In genomic region chr4:168666531-168666930, GRCh38 we compare ENCODE assay signal across 1 cellular context.
A peak's percentile ranks its signal among the peaks of the same experiment; 100 is the strongest.
TF ChIP-seq lines count a peak whose summit lies in the region.

No MANE protein-coding gene starts in this region.

TF ChIP-seq in HEK293, 187 proteins besides CTCF, POLR2A, EP300 and RAD21 (continued from another document):
- TF ChIP-seq ZNF692 (tag by site-specific recombination; IDR thresholded peaks at IDR 0.05) = peak; percentile 14; the same call in 1 of the 2 replicates
- no peak for TF ChIP-seq SCRT1 (tag by site-specific recombination; IDR thresholded peaks at IDR 0.05; ENCODE audit: borderline replicate concordance)
- no peak for TF ChIP-seq ATF2 (tag by site-specific recombination; IDR thresholded peaks at IDR 0.05; ENCODE audit: low read depth)
- no peak for TF ChIP-seq ZNF132 (tag by site-specific recombination; IDR thresholded peaks at IDR 0.05; ENCODE audit: borderline replicate concordance)
- TF ChIP-seq ZIC2 (tag by site-specific recombination; IDR thresholded peaks at IDR 0.05) = no peak
- TF ChIP-seq HOXC10 (CRISPR knock-in tag; IDR thresholded peaks at IDR 0.05) = no peak
- no peak for TF ChIP-seq ZNF311 (tag by site-specific recombination; IDR thresholded peaks at IDR 0.05; ENCODE audit: borderline replicate concordance)
- TF ChIP-seq TCF7L2 (IDR thresholded peaks at IDR 0.05; ENCODE audit: borderline replicate concordance, low read depth, low read length) = no peak
- peak; percentile 66; the same call in 1 of the 2 replicates for TF ChIP-seq MEIS1 (CRISPR knock-in tag; IDR thresholded peaks at IDR 0.05; ENCODE audit: borderline replicate concordance)
- TF ChIP-seq ZNF335 (tag by site-specific recombination; conservative IDR thresholded peaks at IDR 0.05) = no peak
- no peak for TF ChIP-seq ZNF112 (tag by site-specific recombination; IDR thresholded peaks at IDR 0.05)
- TF ChIP-seq PRDM6 (tag by site-specific recombination; IDR thresholded peaks at IDR 0.05) = peak; percentile 62
- no peak for TF ChIP-seq SALL2 (tag by site-specific recombination; IDR thresholded peaks at IDR 0.05; ENCODE audit: borderline replicate concordance)
- TF ChIP-seq YY1 (tag by site-specific recombination; IDR thresholded peaks at IDR 0.05) = no peak
- no peak for TF ChIP-seq ZNF239 (tag by site-specific recombination; IDR thresholded peaks at IDR 0.05)
- TF ChIP-seq ZNF121 (tag by site-specific recombination; IDR thresholded peaks at IDR 0.05) = no peak
- no peak for TF ChIP-seq ZNF639 (tag by site-specific recombination; IDR thresholded peaks at IDR 0.05)
- TF ChIP-seq ZNF48 (tag by site-specific recombination; IDR thresholded peaks at IDR 0.05) = no peak
- TF ChIP-seq MYNN (tag by site-specific recombination; IDR thresholded peaks at IDR 0.05; ENCODE audit: borderline replicate concordance) = no peak
- no peak for TF ChIP-seq ZNF394 (tag by site-specific recombination; IDR thresholded peaks at IDR 0.05; ENCODE audit: borderline replicate concordance)
- peak; percentile 52; the same call in 1 of the 2 replicates for TF ChIP-seq SP7 (tag by site-specific recombination; IDR thresholded peaks at IDR 0.05)
- no peak for TF ChIP-seq ZNF768 (tag by site-specific recombination; IDR thresholded peaks at IDR 0.05)
- 0 out of 2 replicates have a peak, but pooled peaks have one; percentile 5 for TF ChIP-seq ZNF654 (tag by site-specific recombination; IDR thresholded peaks at IDR 0.05; ENCODE audit: low read depth)
- TF ChIP-seq ZSCAN16 (tag by site-specific recombination; IDR thresholded peaks at IDR 0.05) = no peak
- no peak for TF ChIP-seq ZNF202 (tag by site-specific recombination; IDR thresholded peaks at IDR 0.05; ENCODE audit: borderline replicate concordance)
- no peak for TF ChIP-seq ZNF610 (tag by site-specific recombination; IDR thresholded peaks at IDR 0.05; ENCODE audit: borderline replicate concordance)
- no peak for TF ChIP-seq ZFP69B (tag by site-specific recombination; IDR thresholded peaks at IDR 0.05)
- no peak for TF ChIP-seq GLIS1 (tag by site-specific recombination; IDR thresholded peaks at IDR 0.05)
- peak; percentile 86 for TF ChIP-seq ZEB2 (tag by site-specific recombination; IDR thresholded peaks at IDR 0.05)
- TF ChIP-seq, protein P1, sequence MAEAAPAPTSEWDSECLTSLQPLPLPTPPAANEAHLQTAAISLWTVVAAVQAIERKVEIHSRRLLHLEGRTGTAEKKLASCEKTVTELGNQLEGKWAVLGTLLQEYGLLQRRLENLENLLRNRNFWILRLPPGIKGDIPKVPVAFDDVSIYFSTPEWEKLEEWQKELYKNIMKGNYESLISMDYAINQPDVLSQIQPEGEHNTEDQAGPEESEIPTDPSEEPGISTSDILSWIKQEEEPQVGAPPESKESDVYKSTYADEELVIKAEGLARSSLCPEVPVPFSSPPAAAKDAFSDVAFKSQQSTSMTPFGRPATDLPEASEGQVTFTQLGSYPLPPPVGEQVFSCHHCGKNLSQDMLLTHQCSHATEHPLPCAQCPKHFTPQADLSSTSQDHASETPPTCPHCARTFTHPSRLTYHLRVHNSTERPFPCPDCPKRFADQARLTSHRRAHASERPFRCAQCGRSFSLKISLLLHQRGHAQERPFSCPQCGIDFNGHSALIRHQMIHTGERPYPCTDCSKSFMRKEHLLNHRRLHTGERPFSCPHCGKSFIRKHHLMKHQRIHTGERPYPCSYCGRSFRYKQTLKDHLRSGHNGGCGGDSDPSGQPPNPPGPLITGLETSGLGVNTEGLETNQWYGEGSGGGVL (tag by site-specific recombination; IDR thresholded peaks at IDR 0.05) = no peak
- TF ChIP-seq OSR2 (tag by site-specific recombination; IDR thresholded peaks at IDR 0.05) = peak; percentile 43; the same call in 1 of the 2 replicates
- no peak for TF ChIP-seq ZNF114 (tag by site-specific recombination; IDR thresholded peaks at IDR 0.05)
TF ChIP-seq in HEK293: peak in this region for 15.
